12 cellular contexts compared by ENCODE assay signal in genomic region chr21:31593161-31593560, GRCh38.
DNase-seq lines count a peak whose midpoint lies in the region; TF ChIP-seq lines count a peak whose summit lies in the region.
"Had no signal": no experiment of that assay in that cellular context is flagged by ENCODE, and none has a peak within 500 bp of the region (broad histone marks: within the 10 kb centered on the region; RNA-seq: fewer than 3 reads in every experiment).

No MANE protein-coding gene starts in this region.

- H3K4me1 Mint-ChIP-seq in neural crest cell (peaks cover 22% of the 10 kb centered on the region), HFFc6 (ENCODE audit: low read depth) (no peaks in the 10 kb centered on the region), Caco-2 (ENCODE audit: low read depth, unreplicated experiment) (no peaks in the 10 kb centered on the region)

- H3K27ac Mint-ChIP-seq in neural crest cell (ENCODE audit: unreplicated experiment) (peak overlapping the region; percentile 62), HFFc6 (no peak overlapping the region), Caco-2 (ENCODE audit: unreplicated experiment) (no peak overlapping the region)

- no peaks in the 10 kb centered on the region for H3K27me3 ChIP-seq in Caco-2 (replicated peaks; ENCODE audit: control insufficient read depth, insufficient read depth, low read length)
- H3K27me3 ChIP-seq: BLaER1 had no signal

- H3K4me3 Mint-ChIP-seq in neural crest cell: no peak overlapping the region
- no peak overlapping the region for H3K4me3 Mint-ChIP-seq in HFFc6
- H3K4me3 Mint-ChIP-seq in Caco-2 (ENCODE audit: unreplicated experiment): no peak overlapping the region

- H3K9me3 Mint-ChIP-seq in neural crest cell (no peaks in the 10 kb centered on the region), HFFc6 (no peaks in the 10 kb centered on the region), Caco-2 (ENCODE audit: unreplicated experiment) (no peaks in the 10 kb centered on the region)

- H3K4me1 ChIP-seq in Caco-2: no peaks in the 10 kb centered on the region

- H3K4me3 ChIP-seq in Caco-2 (ENCODE audit: low read depth, low read length): no peak overlapping the region
- H3K4me3 ChIP-seq: BLaER1 had no signal

- TF ChIP-seq CTCF in neural crest cell (conservative IDR thresholded peaks at IDR 0.05): no peak
- TF ChIP-seq CTCF in HFFc6 (IDR thresholded peaks at IDR 0.05): no peak
- no peak for TF ChIP-seq CTCF in Caco-2 (IDR thresholded peaks at IDR 0.05; ENCODE audit: insufficient read depth in 1 of 2, low read depth in 1 of 2, low read length in 1 of 2, severe bottlenecking in 1 of 2, unreplicated experiment in 1 of 2)

- no peaks in the 10 kb centered on the region for H3K9me3 ChIP-seq in Caco-2

- BruUV-seq in Caco-2 (replicated peaks; lab: Mats Ljungman, UMichigan): no TSS peak

- no peaks in the 10 kb centered on the region for H3K36me3 ChIP-seq in Caco-2 (ENCODE audit: control insufficient read depth, insufficient read depth, low read length)
- H3K36me3 ChIP-seq: BLaER1 had no signal

- CTCF ChIA-PET in Caco-2 (lab: Charles Lee): no interaction called here

- DNase-seq in DMS 273 (lab: John Stamatoyannopoulos, UW; ENCODE audit: unreplicated experiment) (peak; percentile 24), DMS 273 treated with DMSO at 0.1 percent for 48 hours (lab: John Stamatoyannopoulos, UW) (no peak), DMS79 treated with DMSO at 0.1 percent for 48 hours (lab: John Stamatoyannopoulos, UW) (peak; percentile 62), amygdala (lab: John Stamatoyannopoulos, UW) (peak in 35 of 56 donors; percentile 3 to 78 (median 25)), neural crest cell (ENCODE audit: low read depth, low spot score) (no peak), HFFc6 (no peak), Caco-2 (no peak)
- DNase-seq in activated CD4-positive, alpha-beta T cell treated with anti-CD3 and anti-CD28 coated beads for 4 hours: no peak
- DNase-seq: KG1, NCI-H1105 treated with DMSO at 0.1 percent for 48 hours, NCI-H1930 had no signal

- no peaks in the 10 kb centered on the region for H3K36me3 Mint-ChIP-seq in neural crest cell (ENCODE audit: low read depth)
- no peaks in the 10 kb centered on the region for H3K36me3 Mint-ChIP-seq in HFFc6 (ENCODE audit: low read depth)
- H3K36me3 Mint-ChIP-seq in Caco-2 (ENCODE audit: insufficient read depth, unreplicated experiment): no peaks in the 10 kb centered on the region

- intact Hi-C loops in Caco-2 (cut with micrococcal nuclease; ENCODE audit: unreplicated experiment): no loop called here

- H3K27me3 Mint-ChIP-seq in neural crest cell (ENCODE audit: low read depth): no peaks in the 10 kb centered on the region
- H3K27me3 Mint-ChIP-seq in HFFc6 (ENCODE audit: insufficient read depth): peaks cover 6% of the 10 kb centered on the region
- no peaks in the 10 kb centered on the region for H3K27me3 Mint-ChIP-seq in Caco-2 (ENCODE audit: insufficient read depth, unreplicated experiment)

- POLR2A ChIA-PET in Caco-2 (lab: Charles Lee): no interaction called here

Comparison
In these comparisons a context has a peak if more than half of its experiments do, and no peak if none do; other contexts are left out.
1. DNase-seq: peak in DMS 273 (single experiment), DMS79 treated with DMSO at 0.1 percent for 48 hours (single experiment) and amygdala (35 of 56); none in DMS 273 treated with DMSO at 0.1 percent for 48 hours (single experiment), neural crest cell (single experiment), activated CD4-positive, alpha-beta T cell treated with anti-CD3 and anti-CD28 coated beads for 4 hours (0 of 2), HFFc6 (single experiment) and Caco-2 (0 of 2).